ENCODE assay signal across 34 cellular contexts in genomic region chr1:33535334-33535733, GRCh38.
DNase-seq lines count a peak whose midpoint lies in the region; ATAC-seq, FAIRE-seq and TF ChIP-seq lines count a peak whose summit lies in the region.
"Had no signal": no experiment of that assay in that cellular context is flagged by ENCODE, and none has a peak within 500 bp of the region (broad histone marks: within the 10 kb centered on the region; RNA-seq: fewer than 3 reads in every experiment).

No MANE protein-coding gene starts in this region.

- H3K27me3 ChIP-seq in HepG2 (ENCODE audit: control insufficient read depth in 1 of 2, insufficient read depth in 2 of 2, low read length in 2 of 2), result peaks cover 0 to 26% of the 10 kb centered on the region in 2 experiments; a peak in 3 of 5 replicates
- no peaks in the 10 kb centered on the region for H3K27me3 ChIP-seq in right lobe of liver
- H3K27me3 ChIP-seq in K562 (ENCODE audit: control insufficient read depth in 2 of 2, insufficient read depth in 2 of 2, low read length in 2 of 2), result peaks cover 37 to 55% of the 10 kb centered on the region in 2 experiments
- H3K27me3 ChIP-seq in Caco-2 (replicated peaks; ENCODE audit: control insufficient read depth, insufficient read depth, low read length), result no peaks in the 10 kb centered on the region
- H3K27me3 ChIP-seq: BE2C; BLaER1; BLaER1 treated with 17β-estradiol and CSF1 and Interleukin-3, amounts not matched to agents 10 nM and 100 nM had no signal

- H3K4me1 Mint-ChIP-seq in type B pancreatic cell (ENCODE audit: unreplicated experiment) (no peaks in the 10 kb centered on the region), Caco-2 (ENCODE audit: low read depth, unreplicated experiment) (no peaks in the 10 kb centered on the region)
- H3K4me1 Mint-ChIP-seq: B cell; CD14-positive monocyte; CD4-positive, alpha-beta memory T cell; CD4-positive, CD25-positive, alpha-beta regulatory T cell; CD8-positive, alpha-beta memory T cell had no signal

- CTCF ChIA-PET in HepG2 (lab: Yijun Ruan, JAX; ENCODE audit: low intra/inter-chr PET ratio, low total read pairs), result no interaction called here
- CTCF ChIA-PET in K562 (lab: Yijun Ruan, JAX; ENCODE audit: low intra/inter-chr PET ratio), result no interaction called here
- CTCF ChIA-PET in Caco-2 (lab: Charles Lee), result no interaction called here

- ATAC-seq in HepG2, result no peak
- no peak for ATAC-seq in right lobe of liver
- ATAC-seq in K562, result no peak
- no peak for ATAC-seq in HG03025 (IDR thresholded peaks at IDR 0.05; ENCODE audit: low FRiP score, unreplicated experiment)
- ATAC-seq: A549; CD8-positive, alpha-beta T cell had no signal

- POLR2A ChIA-PET in HepG2 (lab: Yijun Ruan, JAX), result no interaction called here
- POLR2A ChIA-PET in K562 (lab: Yijun Ruan, JAX), result interaction anchor here (0.6 to 1.2 kb wide), 2 partner anchors 17 to 1642 kb away, joined by 3 read pairs; no protein-coding TSS in a partner anchor
- POLR2A ChIA-PET in Caco-2 (lab: Charles Lee), result no interaction called here

- H3K36me3 ChIP-seq in HepG2 (replicated peaks in 1 of 2; ENCODE audit: control insufficient read depth in 1 of 2, insufficient read depth in 2 of 2, low read length in 2 of 2), result no peaks in the 10 kb centered on the region
- H3K36me3 ChIP-seq in right lobe of liver, result no peaks in the 10 kb centered on the region
- H3K36me3 ChIP-seq in K562 (ENCODE audit: control insufficient read depth, insufficient read depth, low read length), result no peaks in the 10 kb centered on the region
- H3K36me3 ChIP-seq in Caco-2 (ENCODE audit: control insufficient read depth, insufficient read depth, low read length), result no peaks in the 10 kb centered on the region
- H3K36me3 ChIP-seq: BE2C; BLaER1; BLaER1 treated with 17β-estradiol and CSF1 and Interleukin-3, amounts not matched to agents 10 nM and 100 nM had no signal

- no peaks in the 10 kb centered on the region for H3K9me1 ChIP-seq in K562 (ENCODE audit: control insufficient read depth, insufficient read depth, low read length)

- in situ Hi-C loops in HepG2 (cut with HindIII; ENCODE audit: extremely low pct_ligation_motif_present, low pct_unique_long_range_greater_than_20kb), result no loop called here
- in situ Hi-C loops in K562 (cut with MboI), result no loop called here

- peaks cover 4% of the 10 kb centered on the region for H3K9me3 Mint-ChIP-seq in type B pancreatic cell
- H3K9me3 Mint-ChIP-seq in Caco-2 (ENCODE audit: unreplicated experiment), result no peaks in the 10 kb centered on the region
- H3K9me3 Mint-ChIP-seq: CD4-positive, alpha-beta T cell had no signal

- DNase-seq in HepG2 (ENCODE audit: low spot score), result no peak
- DNase-seq in right lobe of liver, result no peak
- DNase-seq in K562 (ENCODE audit: extremely low read depth in 1 of 4, low spot score in 3 of 4), result no peak
- no peak for DNase-seq in type B pancreatic cell (ENCODE audit: extremely low spot score, unreplicated experiment)
- no peak for DNase-seq in Caco-2
- DNase-seq: 8988T; ACHN; AML-193; BE2C; C1 segment of cervical spinal cord; Calu3; CD4-positive, alpha-beta memory T cell; CD4-positive, alpha-beta T cell; CD4-positive, CD25-positive, alpha-beta regulatory T cell; CD8-positive, alpha-beta memory T cell; CD8-positive, alpha-beta T cell; COR-L47; DMS 273 treated with DMSO at 0.1 percent for 48 hours; DMS153; DMS53; DMS79; DMS79 treated with DMSO at 0.1 percent for 48 hours; DND-41; EL had no signal

- H3K27ac ChIP-seq in HepG2 (ENCODE audit: extremely low read length, insufficient read depth, low read length), result no peak overlapping the region
- H3K27ac ChIP-seq in right lobe of liver, result no peak overlapping the region
- no peak overlapping the region for H3K27ac ChIP-seq in K562 (ENCODE audit: extremely low read depth, low read depth, low read length)
- H3K27ac ChIP-seq: 22Rv1; A549; BLaER1; BLaER1 treated with 17β-estradiol and CSF1 and Interleukin-3, amounts not matched to agents 10 nM and 100 nM; C4-2B had no signal

- no peak overlapping the region for H3K4me3 Mint-ChIP-seq in type B pancreatic cell
- H3K4me3 Mint-ChIP-seq in Caco-2 (ENCODE audit: unreplicated experiment), result no peak overlapping the region
- H3K4me3 Mint-ChIP-seq: B cell; CD14-positive monocyte; CD4-positive, alpha-beta memory T cell; CD4-positive, alpha-beta T cell; CD4-positive, CD25-positive, alpha-beta regulatory T cell; CD8-positive, alpha-beta memory T cell; CD8-positive, alpha-beta T cell had no signal

- TF ChIP-seq RAD21 in HepG2 (CRISPR knock-in tag; IDR thresholded peaks at IDR 0.05) (no peak), K562 (CRISPR knock-in tag; conservative IDR thresholded peaks at IDR 0.05 in 1 of 2, IDR thresholded peaks at IDR 0.05 in 1 of 2) (no peak)

- intact Hi-C loops in HepG2 (cut with micrococcal nuclease; ENCODE audit: unreplicated experiment) (no loop called here), right lobe of liver (cut with DNase I) (no loop called here), K562 (cut with micrococcal nuclease) (no loop called here), Caco-2 (cut with micrococcal nuclease; ENCODE audit: unreplicated experiment) (no loop called here)

- TF ChIP-seq EP300 in HepG2 (IDR thresholded peaks at IDR 0.05; ENCODE audit: low read depth in 2 of 2, low read length in 2 of 2), result no peak
- TF ChIP-seq EP300 in HepG2 (CRISPR knock-in tag; IDR thresholded peaks at IDR 0.05; ENCODE audit: borderline replicate concordance), result no peak
- TF ChIP-seq EP300 in K562 (IDR thresholded peaks at IDR 0.05; ENCODE audit: low read length), result no peak

- H4K20me1 ChIP-seq in HepG2 (ENCODE audit: insufficient read depth, low read length) (no peaks in the 10 kb centered on the region), K562 (replicated peaks; ENCODE audit: control insufficient read depth, insufficient read depth, low read length) (no peaks in the 10 kb centered on the region)
- H4K20me1 ChIP-seq: BLaER1; BLaER1 treated with 17β-estradiol and CSF1 and Interleukin-3, amounts not matched to agents 10 nM and 100 nM had no signal

- H3K36me3 Mint-ChIP-seq in type B pancreatic cell (no peaks in the 10 kb centered on the region), Caco-2 (ENCODE audit: insufficient read depth, unreplicated experiment) (no peaks in the 10 kb centered on the region)
- H3K36me3 Mint-ChIP-seq: CD14-positive monocyte; CD4-positive, alpha-beta memory T cell; CD4-positive, CD25-positive, alpha-beta regulatory T cell; CD8-positive, alpha-beta memory T cell; CD8-positive, alpha-beta T cell had no signal

- H3K4me1 ChIP-seq in HepG2 (ENCODE audit: insufficient read depth, low read length) (no peaks in the 10 kb centered on the region), right lobe of liver (no peaks in the 10 kb centered on the region), K562 (replicated peaks in 1 of 2; ENCODE audit: control insufficient read depth in 2 of 2, insufficient read depth in 2 of 2, low read length in 2 of 2) (no peaks in the 10 kb centered on the region), Caco-2 (no peaks in the 10 kb centered on the region)
- H3K4me1 ChIP-seq: A549, BE2C had no signal

- BruUV-seq in HepG2 (replicated peaks; lab: Mats Ljungman, UMichigan) (no TSS peak), K562 (replicated peaks; lab: Mats Ljungman, UMichigan) (no TSS peak), Caco-2 (replicated peaks; lab: Mats Ljungman, UMichigan) (no TSS peak)

- H3K4me2 ChIP-seq in HepG2 (ENCODE audit: low read depth, low read length) (no peak overlapping the region), K562 (ENCODE audit: insufficient read depth, low read length) (no peak overlapping the region)
- H3K4me2 ChIP-seq: A549; BLaER1; BLaER1 treated with 17β-estradiol and CSF1 and Interleukin-3, amounts not matched to agents 10 nM and 100 nM had no signal

- TF ChIP-seq CTCF in HepG2 (CRISPR knock-in tag; IDR thresholded peaks at IDR 0.05) (no peak), right lobe of liver (IDR thresholded peaks at IDR 0.05) (no peak), K562 (IDR thresholded peaks at IDR 0.05 in 2 of 3, conservative IDR thresholded peaks at IDR 0.05 in 1 of 3; ENCODE audit: insufficient read depth in 2 of 3, low read depth in 1 of 3, low read length in 3 of 3) (no peak), type B pancreatic cell (conservative IDR thresholded peaks at IDR 0.05) (no peak), Caco-2 (IDR thresholded peaks at IDR 0.05; ENCODE audit: insufficient read depth in 1 of 2, low read depth in 1 of 2, low read length in 1 of 2, severe bottlenecking in 1 of 2, unreplicated experiment in 1 of 2) (no peak)

- H2AFZ ChIP-seq in HepG2 (ENCODE audit: low read length), result no peak overlapping the region
- no peak overlapping the region for H2AFZ ChIP-seq in K562 (ENCODE audit: low read depth, low read length)

- H3K4me3 ChIP-seq in HepG2 (replicated peaks in 1 of 3; ENCODE audit: insufficient read depth in 1 of 3, low read depth in 2 of 3, low read length in 3 of 3) (no peak overlapping the region), right lobe of liver (no peak overlapping the region), K562 (no peak overlapping the region), Caco-2 (ENCODE audit: low read depth, low read length) (no peak overlapping the region)
- H3K4me3 ChIP-seq: A549; BLaER1; BLaER1 treated with 17β-estradiol and CSF1 and Interleukin-3, amounts not matched to agents 10 nM and 100 nM had no signal

- peak overlapping the region; percentile 21 for H3K27ac Mint-ChIP-seq in type B pancreatic cell
- no peak overlapping the region for H3K27ac Mint-ChIP-seq in Caco-2 (ENCODE audit: unreplicated experiment)
- H3K27ac Mint-ChIP-seq: B cell; CD14-positive monocyte; CD4-positive, alpha-beta memory T cell; CD4-positive, alpha-beta T cell; CD8-positive, alpha-beta memory T cell; CD8-positive, alpha-beta T cell had no signal

- TF ChIP-seq POLR2A in HepG2 (IDR thresholded peaks at IDR 0.05; ENCODE audit: insufficient read depth in 1 of 2, low read depth in 2 of 2, low read length in 2 of 2), result no peak
- no peak for TF ChIP-seq POLR2A in right lobe of liver (IDR thresholded peaks at IDR 0.05)
- no peak for TF ChIP-seq POLR2A in K562 (conservative IDR thresholded peaks at IDR 0.05)

- peaks cover 12% of the 10 kb centered on the region for H3K27me3 Mint-ChIP-seq in type B pancreatic cell
- H3K27me3 Mint-ChIP-seq in Caco-2 (ENCODE audit: insufficient read depth, unreplicated experiment), result peaks cover 13% of the 10 kb centered on the region
- H3K27me3 Mint-ChIP-seq: CD4-positive, CD25-positive, alpha-beta regulatory T cell had no signal

- H3K79me2 ChIP-seq in HepG2 (ENCODE audit: insufficient read depth, low read length), result no peaks in the 10 kb centered on the region
- no peaks in the 10 kb centered on the region for H3K79me2 ChIP-seq in K562 (ENCODE audit: control insufficient read depth, insufficient read depth, low read length)

- H3K9me3 ChIP-seq in HepG2 (ENCODE audit: low read length) (no peaks in the 10 kb centered on the region), right lobe of liver (no peaks in the 10 kb centered on the region), K562 (replicated peaks; ENCODE audit: control insufficient read depth, insufficient read depth, low read depth, low read length) (no peaks in the 10 kb centered on the region), Caco-2 (no peaks in the 10 kb centered on the region)
- H3K9me3 ChIP-seq: A549, BE2C, BLaER1 had no signal

- H3K9ac ChIP-seq in HepG2 (ENCODE audit: insufficient read depth, low read depth, low read length) (no peak overlapping the region), K562 (ENCODE audit: insufficient read depth in 1 of 2, low read depth in 2 of 2, low read length in 2 of 2) (no peak overlapping the region)
- H3K9ac ChIP-seq: BLaER1; BLaER1 treated with 17β-estradiol and CSF1 and Interleukin-3, amounts not matched to agents 10 nM and 100 nM had no signal

- 3% methylated on average over 2 of the region's 2 CpGs for WGBS in HepG2 (ENCODE audit: low lambda C conversion rate)
- 52% methylated on average over 2 of the region's 2 CpGs for WGBS in right lobe of liver (ENCODE audit: insufficient coverage, low coverage, low lambda C conversion rate, missing lambda C conversion rate)
- WGBS in K562 (ENCODE audit: insufficient coverage, low coverage, missing lambda C conversion rate), result 2% methylated on average over 2 of the region's 2 CpGs

- no peak for FAIRE-seq in HepG2 (lab: Jason Lieb, UNC)
- FAIRE-seq in K562 (lab: Jason Lieb, UNC), result no peak
- FAIRE-seq: A204.1, A549, D721Med had no signal

Comparison
In these comparisons a context has a peak if more than half of its experiments do, and no peak if none do; other contexts are left out.
1. Of the 241 proteins assayed by ChIP-seq in both HepG2 and K562: peak only in HepG2: none; only in K562: TFE3; in both: RAD51; in neither: 239.